In the genomic region with DNA sequence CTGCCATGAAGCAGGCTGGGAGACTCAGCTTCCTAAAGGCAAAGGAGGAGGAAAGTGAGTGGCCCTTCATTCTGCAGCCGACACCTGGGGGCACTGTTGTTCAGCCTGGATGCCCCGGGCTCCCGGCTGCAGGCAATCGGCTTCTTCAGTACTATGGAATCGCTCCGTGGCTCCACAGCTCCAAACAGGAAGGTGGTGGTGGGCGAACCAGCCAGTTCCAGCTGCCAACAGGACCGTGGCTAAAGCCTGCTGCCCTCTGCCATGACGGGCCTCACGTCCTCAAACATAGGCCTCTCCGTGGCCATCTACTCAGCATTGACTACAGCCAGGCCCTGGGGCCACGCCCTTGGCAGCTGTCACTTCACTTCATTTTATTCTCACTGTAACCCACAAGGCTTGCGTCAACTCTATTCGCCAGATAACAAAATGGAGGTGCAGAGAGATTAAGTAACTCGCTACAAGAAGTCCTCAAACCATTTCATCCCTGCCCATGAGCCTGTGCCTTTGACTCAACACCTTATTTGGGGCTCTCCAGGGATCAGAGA, we compare ENCODE assay signal across 1 cellular context.
TF ChIP-seq lines count a peak whose summit lies in the region.

No MANE protein-coding gene starts in this region.

TF ChIP-seq in K562, 482 proteins besides CTCF, POLR2A, EP300 and RAD21 (continued from another document and continues in another):
- TF ChIP-seq, protein P1, sequence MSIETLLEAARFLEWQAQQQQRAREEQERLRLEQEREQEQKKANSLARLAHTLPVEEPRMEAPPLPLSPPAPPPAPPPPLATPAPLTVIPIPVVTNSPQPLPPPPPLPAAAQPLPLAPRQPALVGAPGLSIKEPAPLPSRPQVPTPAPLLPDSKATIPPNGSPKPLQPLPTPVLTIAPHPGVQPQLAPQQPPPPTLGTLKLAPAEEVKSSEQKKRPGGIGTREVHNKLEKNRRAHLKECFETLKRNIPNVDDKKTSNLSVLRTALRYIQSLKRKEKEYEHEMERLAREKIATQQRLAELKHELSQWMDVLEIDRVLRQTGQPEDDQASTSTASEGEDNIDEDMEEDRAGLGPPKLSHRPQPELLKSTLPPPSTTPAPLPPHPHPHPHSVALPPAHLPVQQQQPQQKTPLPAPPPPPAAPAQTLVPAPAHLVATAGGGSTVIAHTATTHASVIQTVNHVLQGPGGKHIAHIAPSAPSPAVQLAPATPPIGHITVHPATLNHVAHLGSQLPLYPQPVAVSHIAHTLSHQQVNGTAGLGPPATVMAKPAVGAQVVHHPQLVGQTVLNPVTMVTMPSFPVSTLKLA (conservative IDR thresholded peaks at IDR 0.05) = 0 out of 4 replicates have a peak, but pooled peaks of 1 of the 2 experiments have one; percentile 21
- TF ChIP-seq KLF13 (tag; IDR thresholded peaks at IDR 0.05; ENCODE audit: borderline replicate concordance, low read depth) = no peak
- TF ChIP-seq, protein P2, sequence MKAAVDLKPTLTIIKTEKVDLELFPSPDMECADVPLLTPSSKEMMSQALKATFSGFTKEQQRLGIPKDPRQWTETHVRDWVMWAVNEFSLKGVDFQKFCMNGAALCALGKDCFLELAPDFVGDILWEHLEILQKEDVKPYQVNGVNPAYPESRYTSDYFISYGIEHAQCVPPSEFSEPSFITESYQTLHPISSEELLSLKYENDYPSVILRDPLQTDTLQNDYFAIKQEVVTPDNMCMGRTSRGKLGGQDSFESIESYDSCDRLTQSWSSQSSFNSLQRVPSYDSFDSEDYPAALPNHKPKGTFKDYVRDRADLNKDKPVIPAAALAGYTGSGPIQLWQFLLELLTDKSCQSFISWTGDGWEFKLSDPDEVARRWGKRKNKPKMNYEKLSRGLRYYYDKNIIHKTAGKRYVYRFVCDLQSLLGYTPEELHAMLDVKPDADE (conservative IDR thresholded peaks at IDR 0.05; ENCODE audit: control insufficient read depth, low read depth, low read length) = no peak
- TF ChIP-seq, protein P3, sequence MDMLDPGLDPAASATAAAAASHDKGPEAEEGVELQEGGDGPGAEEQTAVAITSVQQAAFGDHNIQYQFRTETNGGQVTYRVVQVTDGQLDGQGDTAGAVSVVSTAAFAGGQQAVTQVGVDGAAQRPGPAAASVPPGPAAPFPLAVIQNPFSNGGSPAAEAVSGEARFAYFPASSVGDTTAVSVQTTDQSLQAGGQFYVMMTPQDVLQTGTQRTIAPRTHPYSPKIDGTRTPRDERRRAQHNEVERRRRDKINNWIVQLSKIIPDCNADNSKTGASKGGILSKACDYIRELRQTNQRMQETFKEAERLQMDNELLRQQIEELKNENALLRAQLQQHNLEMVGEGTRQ (CRISPR knock-in tag; IDR thresholded peaks at IDR 0.05) = no peak
- TF ChIP-seq CCNT2 (IDR thresholded peaks at IDR 0.05; ENCODE audit: borderline replicate concordance, extremely low read depth, insufficient read length, low read depth, low read length) = no peak
- 0 out of 2 replicates have a peak, but pooled peaks have one; percentile 10 for TF ChIP-seq EHMT2 (IDR thresholded peaks at IDR 0.05)
- TF ChIP-seq C11orf30 (IDR thresholded peaks at IDR 0.05; ENCODE audit: low read depth) = no peak
- TF ChIP-seq RBM22 (IDR thresholded peaks at IDR 0.05; ENCODE audit: low read depth, low read length, poor library complexity, severe bottlenecking) = no peak
- TF ChIP-seq SMAD2 (IDR thresholded peaks at IDR 0.05; ENCODE audit: low read depth, low read length) = no peak
- TF ChIP-seq ZNF174 (CRISPR knock-in tag; IDR thresholded peaks at IDR 0.05) = no peak
- TF ChIP-seq SIN3A (IDR thresholded peaks at IDR 0.05; ENCODE audit: borderline replicate concordance in 2 of 2, control insufficient read depth in 1 of 2, low read depth in 2 of 2, low read length in 2 of 2) = no peak
- TF ChIP-seq, protein P4, sequence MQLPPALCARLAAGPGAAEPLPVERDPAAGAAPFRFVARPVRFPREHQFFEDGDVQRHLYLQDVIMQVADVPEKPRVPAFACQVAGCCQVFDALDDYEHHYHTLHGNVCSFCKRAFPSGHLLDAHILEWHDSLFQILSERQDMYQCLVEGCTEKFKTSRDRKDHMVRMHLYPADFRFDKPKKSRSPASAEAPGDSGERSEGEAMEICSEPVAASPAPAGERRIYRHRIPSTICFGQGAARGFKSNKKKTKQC (CRISPR knock-in tag; IDR thresholded peaks at IDR 0.05) = no peak
- TF ChIP-seq ZSCAN29 (IDR thresholded peaks at IDR 0.05) = no peak
- no peak for TF ChIP-seq ZFPM2 (CRISPR knock-in tag; IDR thresholded peaks at IDR 0.05)
- no peak for TF ChIP-seq ZNF347 (CRISPR knock-in tag; IDR thresholded peaks at IDR 0.05; ENCODE audit: low read depth)
- TF ChIP-seq CBFB (CRISPR knock-in tag; IDR thresholded peaks at IDR 0.05) = peak; percentile 29; the same call in 1 of the 2 replicates
- TF ChIP-seq ETV5 (CRISPR knock-in tag; IDR thresholded peaks at IDR 0.05; ENCODE audit: low read depth) = peak; percentile 40; the same call in 1 of the 2 replicates
- TF ChIP-seq, protein P5, sequence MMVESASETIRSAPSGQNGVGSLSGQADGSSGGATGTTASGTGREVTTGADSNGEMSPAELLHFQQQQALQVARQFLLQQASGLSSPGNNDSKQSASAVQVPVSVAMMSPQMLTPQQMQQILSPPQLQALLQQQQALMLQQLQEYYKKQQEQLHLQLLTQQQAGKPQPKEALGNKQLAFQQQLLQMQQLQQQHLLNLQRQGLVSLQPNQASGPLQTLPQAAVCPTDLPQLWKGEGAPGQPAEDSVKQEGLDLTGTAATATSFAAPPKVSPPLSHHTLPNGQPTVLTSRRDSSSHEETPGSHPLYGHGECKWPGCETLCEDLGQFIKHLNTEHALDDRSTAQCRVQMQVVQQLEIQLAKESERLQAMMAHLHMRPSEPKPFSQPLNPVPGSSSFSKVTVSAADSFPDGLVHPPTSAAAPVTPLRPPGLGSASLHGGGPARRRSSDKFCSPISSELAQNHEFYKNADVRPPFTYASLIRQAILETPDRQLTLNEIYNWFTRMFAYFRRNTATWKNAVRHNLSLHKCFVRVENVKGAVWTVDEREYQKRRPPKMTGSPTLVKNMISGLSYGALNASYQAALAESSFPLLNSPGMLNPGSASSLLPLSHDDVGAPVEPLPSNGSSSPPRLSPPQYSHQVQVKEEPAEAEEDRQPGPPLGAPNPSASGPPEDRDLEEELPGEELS (CRISPR knock-in tag; IDR thresholded peaks at IDR 0.05; ENCODE audit: borderline replicate concordance) = no peak
- no peak for TF ChIP-seq ERF (CRISPR knock-in tag; IDR thresholded peaks at IDR 0.05)
- TF ChIP-seq SMAD3 (CRISPR knock-in tag; conservative IDR thresholded peaks at IDR 0.05) = no peak
- no peak for TF ChIP-seq ZNF75A (CRISPR knock-in tag; IDR thresholded peaks at IDR 0.05)
- TF ChIP-seq, protein P6, sequence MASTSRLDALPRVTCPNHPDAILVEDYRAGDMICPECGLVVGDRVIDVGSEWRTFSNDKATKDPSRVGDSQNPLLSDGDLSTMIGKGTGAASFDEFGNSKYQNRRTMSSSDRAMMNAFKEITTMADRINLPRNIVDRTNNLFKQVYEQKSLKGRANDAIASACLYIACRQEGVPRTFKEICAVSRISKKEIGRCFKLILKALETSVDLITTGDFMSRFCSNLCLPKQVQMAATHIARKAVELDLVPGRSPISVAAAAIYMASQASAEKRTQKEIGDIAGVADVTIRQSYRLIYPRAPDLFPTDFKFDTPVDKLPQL (IDR thresholded peaks at IDR 0.05; ENCODE audit: extremely low read depth, insufficient read length) = no peak
- TF ChIP-seq CHD4 (IDR thresholded peaks at IDR 0.05; ENCODE audit: insufficient read depth, insufficient replicate concordance, low read depth, low read length, poor library complexity, severe bottlenecking) = no peak
- no peak for TF ChIP-seq CEBPG (CRISPR knock-in tag; IDR thresholded peaks at IDR 0.05)
- peak; percentile 19 to 38; a peak in 1 of 4 replicates for TF ChIP-seq CEBPG (tag; conservative IDR thresholded peaks at IDR 0.05 in 1 of 2, IDR thresholded peaks at IDR 0.05 in 1 of 2)
- TF ChIP-seq SMC3 (conservative IDR thresholded peaks at IDR 0.05; ENCODE audit: insufficient read depth, low read depth, low read length) = peak; percentile 73
- peak; percentile 39 for TF ChIP-seq L3MBTL2 (IDR thresholded peaks at IDR 0.05)
- no peak for TF ChIP-seq MCM3 (IDR thresholded peaks at IDR 0.05)
- no peak for TF ChIP-seq ZNF79 (CRISPR knock-in tag; IDR thresholded peaks at IDR 0.05; ENCODE audit: low read depth)
- no peak for TF ChIP-seq MYBL2 (IDR thresholded peaks at IDR 0.05; ENCODE audit: low read depth)
- TF ChIP-seq MYBL2 (CRISPR knock-in tag; IDR thresholded peaks at IDR 0.05; ENCODE audit: borderline replicate concordance) = no peak
- TF ChIP-seq, protein P7, sequence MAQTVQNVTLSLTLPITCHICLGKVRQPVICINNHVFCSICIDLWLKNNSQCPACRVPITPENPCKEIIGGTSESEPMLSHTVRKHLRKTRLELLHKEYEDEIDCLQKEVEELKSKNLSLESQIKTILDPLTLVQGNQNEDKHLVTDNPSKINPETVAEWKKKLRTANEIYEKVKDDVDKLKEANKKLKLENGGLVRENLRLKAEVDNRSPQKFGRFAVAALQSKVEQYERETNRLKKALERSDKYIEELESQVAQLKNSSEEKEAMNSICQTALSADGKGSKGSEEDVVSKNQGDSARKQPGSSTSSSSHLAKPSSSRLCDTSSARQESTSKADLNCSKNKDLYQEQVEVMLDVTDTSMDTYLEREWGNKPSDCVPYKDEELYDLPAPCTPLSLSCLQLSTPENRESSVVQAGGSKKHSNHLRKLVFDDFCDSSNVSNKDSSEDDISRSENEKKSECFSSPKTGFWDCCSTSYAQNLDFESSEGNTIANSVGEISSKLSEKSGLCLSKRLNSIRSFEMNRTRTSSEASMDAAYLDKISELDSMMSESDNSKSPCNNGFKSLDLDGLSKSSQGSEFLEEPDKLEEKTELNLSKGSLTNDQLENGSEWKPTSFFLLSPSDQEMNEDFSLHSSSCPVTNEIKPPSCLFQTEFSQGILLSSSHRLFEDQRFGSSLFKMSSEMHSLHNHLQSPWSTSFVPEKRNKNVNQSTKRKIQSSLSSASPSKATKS (CRISPR knock-in tag; IDR thresholded peaks at IDR 0.05) = no peak
- no peak for TF ChIP-seq SMARCB1 (IDR thresholded peaks at IDR 0.05; ENCODE audit: insufficient read length, low read depth)
- TF ChIP-seq ZNF354B (CRISPR knock-in tag; IDR thresholded peaks at IDR 0.05) = no peak
- TF ChIP-seq, protein P8, sequence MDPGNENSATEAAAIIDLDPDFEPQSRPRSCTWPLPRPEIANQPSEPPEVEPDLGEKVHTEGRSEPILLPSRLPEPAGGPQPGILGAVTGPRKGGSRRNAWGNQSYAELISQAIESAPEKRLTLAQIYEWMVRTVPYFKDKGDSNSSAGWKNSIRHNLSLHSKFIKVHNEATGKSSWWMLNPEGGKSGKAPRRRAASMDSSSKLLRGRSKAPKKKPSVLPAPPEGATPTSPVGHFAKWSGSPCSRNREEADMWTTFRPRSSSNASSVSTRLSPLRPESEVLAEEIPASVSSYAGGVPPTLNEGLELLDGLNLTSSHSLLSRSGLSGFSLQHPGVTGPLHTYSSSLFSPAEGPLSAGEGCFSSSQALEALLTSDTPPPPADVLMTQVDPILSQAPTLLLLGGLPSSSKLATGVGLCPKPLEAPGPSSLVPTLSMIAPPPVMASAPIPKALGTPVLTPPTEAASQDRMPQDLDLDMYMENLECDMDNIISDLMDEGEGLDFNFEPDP (CRISPR knock-in tag; IDR thresholded peaks at IDR 0.05) = no peak
- TF ChIP-seq, protein P9, sequence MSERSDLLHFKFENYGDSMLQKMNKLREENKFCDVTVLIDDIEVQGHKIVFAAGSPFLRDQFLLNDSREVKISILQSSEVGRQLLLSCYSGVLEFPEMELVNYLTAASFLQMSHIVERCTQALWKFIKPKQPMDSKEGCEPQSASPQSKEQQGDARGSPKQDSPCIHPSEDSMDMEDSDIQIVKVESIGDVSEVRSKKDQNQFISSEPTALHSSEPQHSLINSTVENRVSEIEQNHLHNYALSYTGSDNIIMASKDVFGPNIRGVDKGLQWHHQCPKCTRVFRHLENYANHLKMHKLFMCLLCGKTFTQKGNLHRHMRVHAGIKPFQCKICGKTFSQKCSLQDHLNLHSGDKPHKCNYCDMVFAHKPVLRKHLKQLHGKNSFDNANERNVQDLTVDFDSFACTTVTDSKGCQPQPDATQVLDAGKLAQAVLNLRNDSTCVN (CRISPR knock-in tag; IDR thresholded peaks at IDR 0.05) = no peak
- TF ChIP-seq ZNF445 (CRISPR knock-in tag; IDR thresholded peaks at IDR 0.05; ENCODE audit: low read depth) = no peak
- no peak for TF ChIP-seq CBFA2T2 (conservative IDR thresholded peaks at IDR 0.05)
- no peak for TF ChIP-seq PCBP1 (IDR thresholded peaks at IDR 0.05; ENCODE audit: low read depth, low read length, poor library complexity, severe bottlenecking)
- TF ChIP-seq MEIS2 (IDR thresholded peaks at IDR 0.05; ENCODE audit: partially characterized antibody) = peak; percentile 23
- TF ChIP-seq ZNF431 (CRISPR knock-in tag; IDR thresholded peaks at IDR 0.05) = no peak
- TF ChIP-seq, protein P10, sequence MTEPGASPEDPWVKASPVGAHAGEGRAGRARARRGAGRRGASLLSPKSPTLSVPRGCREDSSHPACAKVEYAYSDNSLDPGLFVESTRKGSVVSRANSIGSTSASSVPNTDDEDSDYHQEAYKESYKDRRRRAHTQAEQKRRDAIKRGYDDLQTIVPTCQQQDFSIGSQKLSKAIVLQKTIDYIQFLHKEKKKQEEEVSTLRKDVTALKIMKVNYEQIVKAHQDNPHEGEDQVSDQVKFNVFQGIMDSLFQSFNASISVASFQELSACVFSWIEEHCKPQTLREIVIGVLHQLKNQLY (CRISPR knock-in tag; conservative IDR thresholded peaks at IDR 0.05) = no peak
- peak in 2 of 3 experiments; percentile 18 to 61 for TF ChIP-seq YY1 (IDR thresholded peaks at IDR 0.05; ENCODE audit: borderline replicate concordance in 1 of 3, control insufficient read depth in 1 of 3, extremely low read depth in 1 of 3, insufficient read depth in 3 of 3, insufficient read length in 1 of 3, insufficient replicate concordance in 2 of 3, low read depth in 1 of 3, low read length in 2 of 3)
- no peak for TF ChIP-seq SAFB2 (IDR thresholded peaks at IDR 0.05; ENCODE audit: borderline replicate concordance, low read depth, low read length, severe bottlenecking)
- no peak for TF ChIP-seq SMARCE1 (IDR thresholded peaks at IDR 0.05)
